In genomic region chr3:8962226-8962861, GRCh38 we compare ENCODE assay signal across 9 cellular contexts. TPM values are rescaled to one million over a fixed set of nuclear protein-coding genes. Genes with fewer than 3 reads are reported as not detected.
A peak's percentile ranks its signal among the peaks of the same experiment; 100 is the strongest.
DNase-seq lines count a peak whose midpoint lies in the region; ATAC-seq and TF ChIP-seq lines count a peak whose summit lies in the region.
"Had no signal": no experiment of that assay in that cellular context is flagged by ENCODE, and none has a peak within 500 bp of the region (broad histone marks: within the 10 kb centered on the region; RNA-seq: fewer than 3 reads in every experiment).

No MANE protein-coding gene starts in this region.

- no peak for DNase-seq in Panc1 (ENCODE audit: low read depth, low spot score)
- no peak for DNase-seq in esophagus muscularis mucosa (ENCODE audit: extremely low spot score)
- no peak for DNase-seq in sigmoid colon
- no peak for DNase-seq in GM03348 (ENCODE audit: low spot score)
- no peak for DNase-seq in NCI-H526 (lab: John Stamatoyannopoulos, UW)
- DNase-seq: left colon had no signal

- 32% methylated on average over 6 of the region's 6 CpGs for WGBS in esophagus muscularis mucosa
- WGBS in sigmoid colon, 2 donors = 25 to 31% methylated on average over 6 of the region's 6 CpGs

- CTCF ChIA-PET in Panc1 (lab: Charles Lee) = no interaction called here

- H3K36me3 ChIP-seq in Panc1 (ENCODE audit: control insufficient read depth, insufficient read depth, low read length) (peaks cover 4% of the 10 kb centered on the region; the same call in 1 of the 2 replicates), esophagus muscularis mucosa (peaks cover 0 to 5% (median under 1%) of the 10 kb centered on the region in 4 donors), sigmoid colon (peaks cover 0 to 12% (median 0%) of the 10 kb centered on the region in 4 donors)

- TF ChIP-seq POLR2A in esophagus muscularis mucosa (IDR thresholded peaks at IDR 0.05; ENCODE audit: low read depth) = no peak
- no peak for TF ChIP-seq POLR2A in sigmoid colon (IDR thresholded peaks at IDR 0.05)

- peak overlapping the region; percentile 90 for H3K27ac ChIP-seq in Panc1 (ENCODE audit: low read length)
- peak overlapping the region in 3 of 4 donors; percentile 77 to 82 (median 77) for H3K27ac ChIP-seq in esophagus muscularis mucosa (replicated peaks in 1 of 4)
- H3K27ac ChIP-seq in sigmoid colon = peak overlapping the region in 2 of 4 donors; percentile 74 to 80

- peaks cover 21% of the 10 kb centered on the region for H3K4me1 ChIP-seq in Panc1 (ENCODE audit: control insufficient read depth, insufficient read depth, low read length)
- peaks cover 9 to 19% (median 17%) of the 10 kb centered on the region in 4 donors for H3K4me1 ChIP-seq in esophagus muscularis mucosa
- peaks cover 0 to 18% (median 14%) of the 10 kb centered on the region in 4 donors for H3K4me1 ChIP-seq in sigmoid colon

- in situ Hi-C loops in Panc1 (cut with HindIII; ENCODE audit: low pct_unique_long_range_greater_than_20kb, low sequenced_read_pairs) = no loop called here

- ATAC-seq in GM19395 (IDR thresholded peaks at IDR 0.05; ENCODE audit: unreplicated experiment) (peak; percentile 3), Panc1 (no peak), HG02759 (IDR thresholded peaks at IDR 0.05; ENCODE audit: unreplicated experiment) (no peak), GM21528 (IDR thresholded peaks at IDR 0.05; ENCODE audit: low FRiP score, unreplicated experiment) (no peak)

- H3K27me3 ChIP-seq in Panc1 (ENCODE audit: control insufficient read depth, insufficient read depth, low read length) (no peaks in the 10 kb centered on the region), esophagus muscularis mucosa (peaks cover 0 to 2% (median 0%) of the 10 kb centered on the region in 4 donors), sigmoid colon (no peaks in the 10 kb centered on the region)

- intact Hi-C loops in Panc1 (cut with micrococcal nuclease; ENCODE audit: unreplicated experiment) = loop anchor here (2.0 kb wide), 1 partner anchor 194 kb away; the partner anchor contains the start of gene OXTR
- intact Hi-C loops in esophagus muscularis mucosa (cut with DNase I) = no loop called here
- intact Hi-C loops in sigmoid colon (cut with DNase I) = no loop called here

- H3K9me3 ChIP-seq in Panc1 (ENCODE audit: control insufficient read depth, insufficient read depth, low read depth, low read length) (no peaks in the 10 kb centered on the region), esophagus muscularis mucosa (no peaks in the 10 kb centered on the region), sigmoid colon (no peaks in the 10 kb centered on the region)

- POLR2A ChIA-PET in Panc1 (lab: Charles Lee) = no interaction called here

- no TSS peak for BruUV-seq in Panc1 (replicated peaks; lab: Mats Ljungman, UMichigan)

- peak overlapping the region; percentile 74 to 95 for H3K4me3 ChIP-seq in Panc1 (ENCODE audit: low read depth in 2 of 2, low read length in 2 of 2)
- peak overlapping the region; percentile 71 to 89 (median 74) for H3K4me3 ChIP-seq in esophagus muscularis mucosa
- H3K4me3 ChIP-seq in sigmoid colon = peak overlapping the region in 3 of 4 donors; percentile 66 to 77 (median 74)

- no peak for TF ChIP-seq EP300 in esophagus muscularis mucosa (IDR thresholded peaks at IDR 0.05)
- no peak for TF ChIP-seq EP300 in sigmoid colon (IDR thresholded peaks at IDR 0.05)

- no peak for TF ChIP-seq CTCF in Panc1 (IDR thresholded peaks at IDR 0.05)
- TF ChIP-seq CTCF in esophagus muscularis mucosa (IDR thresholded peaks at IDR 0.05) = no peak
- no peak for TF ChIP-seq CTCF in sigmoid colon (IDR thresholded peaks at IDR 0.05)

RNA-seq across cellular contexts. Expression of gene RAD18, which starts 0.9 kb away (rescaled TPM):
- total RNA-seq in Panc1 (2021; ENCODE audit: unreplicated experiment) (13.8 TPM), esophagus muscularis mucosa (1 to 10 TPM; 3.4 to 6.6 (median 5.2) TPM), sigmoid colon (10 to 100 TPM in 1 of 4 donors, 1 to 10 TPM in 3; 6.4 to 25.8 (median 8.2) TPM)
- polyA plus RNA-seq in Panc1 (2012; ENCODE audit: insufficient read length) = 5.3 TPM
- polyA plus RNA-seq in sigmoid colon = 1 to 10 TPM; 3.5 to 5.8 (median 4.8) TPM
